ENCODE assay signal across 9 cellular contexts in the genomic region with DNA sequence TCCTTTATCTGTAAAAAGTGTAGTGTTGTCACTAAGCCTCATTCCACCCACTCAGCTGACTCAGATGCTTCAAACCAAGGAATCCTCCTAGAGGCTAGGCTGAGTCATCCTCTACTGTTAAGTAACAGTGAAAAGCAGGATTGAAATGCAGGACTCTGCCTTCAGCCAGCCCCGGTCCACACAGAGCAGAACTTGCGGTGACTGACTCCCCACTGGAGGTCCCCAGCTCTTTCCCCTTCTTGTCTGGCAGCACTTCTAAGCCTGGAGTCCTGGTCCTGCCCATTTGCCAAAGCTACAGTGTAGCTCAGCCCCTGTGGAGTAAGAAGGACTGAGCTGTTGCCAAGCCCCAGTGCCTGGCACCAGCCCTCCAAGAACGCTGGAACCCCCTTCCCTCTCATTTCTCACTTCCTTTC. TPM values are rescaled to one million over a fixed set of nuclear protein-coding genes. Genes with fewer than 3 reads are reported as not detected.
DNase-seq lines count a peak whose midpoint lies in the region; ATAC-seq, FAIRE-seq and TF ChIP-seq lines count a peak whose summit lies in the region.
"Had no signal": no experiment of that assay in that cellular context is flagged by ENCODE, and none has a peak within 500 bp of the region (broad histone marks: within the 10 kb centered on the region; RNA-seq: fewer than 3 reads in every experiment).

No MANE protein-coding gene starts in this region.

- in situ Hi-C loops in SK-MEL-5 (cut with HindIII; ENCODE audit: low pct_unique_long_range_greater_than_20kb, low sequenced_read_pairs) = no loop called here

- ATAC-seq in GM21825 (IDR thresholded peaks at IDR 0.05; ENCODE audit: unreplicated experiment) (no peak), HG03354 (IDR thresholded peaks at IDR 0.05; ENCODE audit: poor library complexity, severe bottlenecking, unreplicated experiment) (no peak), GM21786 (IDR thresholded peaks at IDR 0.05; ENCODE audit: unreplicated experiment) (no peak), HG03108 (IDR thresholded peaks at IDR 0.05; ENCODE audit: unreplicated experiment) (no peak)

- peak overlapping the region; percentile 93 for H3K4me3 ChIP-seq in epithelial cell of esophagus (ENCODE audit: low read length)

- no peak for TF ChIP-seq CTCF in epithelial cell of esophagus (IDR thresholded peaks at IDR 0.05; ENCODE audit: insufficient read depth, low read depth, low read length, missing control alignments)

- no peak for TF ChIP-seq POLR2A in H54 (IDR thresholded peaks at IDR 0.05; ENCODE audit: low read depth, low read length)

- FAIRE-seq in H54 (lab: Jason Lieb, UNC) = no peak
- FAIRE-seq: islet of Langerhans had no signal

- DNase-seq in H54 (ENCODE audit: insufficient read length, low spot score) (peak; percentile 85), SK-MEL-5 (ENCODE audit: low read depth, low spot score) (peak; percentile 59), epithelial cell of esophagus (ENCODE audit: low read depth) (peak; percentile 97), non-pigmented ciliary epithelial cell (ENCODE audit: low read depth) (peak; percentile 89)

RNA-seq across cellular contexts. Expression of gene RAB7B, which starts 1.7 kb away (rescaled TPM):
- 2.6 and 3.4 TPM in 2 replicates for total RNA-seq in SK-MEL-5 (2014; rRNA removed; shearing (Covaris generic))
- polyA plus RNA-seq in SK-MEL-5 (2015; cell fraction: cytosol; rRNA removed) = 4.0 and 8.9 TPM in 2 replicates
- polyA plus RNA-seq in SK-MEL-5 (2015; cell fraction: nucleus; rRNA removed) = 2.1 and 4.6 TPM in 2 replicates

RNA-seq across cellular contexts. Expression of gene CTSE, which starts 22.2 kb away (rescaled TPM):
- 0.19 TPM in 1 of 2 replicates, not detected in the other for total RNA-seq in SK-MEL-5 (2014; rRNA removed; shearing (Covaris generic))
- polyA plus RNA-seq in SK-MEL-5 (2015; cell fraction: cytosol; rRNA removed) = 0.18 and 0.32 TPM in 2 replicates
- not detected in 2 replicates for polyA plus RNA-seq in SK-MEL-5 (2015; cell fraction: nucleus; rRNA removed)

RNA-seq across cellular contexts. Expression of gene RHEX, which starts 51.5 kb away (rescaled TPM):
- not detected in 2 replicates for total RNA-seq in SK-MEL-5 (2014; rRNA removed; shearing (Covaris generic))
- polyA plus RNA-seq in SK-MEL-5 (2015; cell fraction: cytosol; rRNA removed) = not detected in 2 replicates
- polyA plus RNA-seq in SK-MEL-5 (2015; cell fraction: nucleus; rRNA removed) = not detected in 2 replicates

RNA-seq across cellular contexts. Expression of gene SLC26A9, which starts 58.2 kb away (rescaled TPM):
- total RNA-seq in SK-MEL-5 (2014; rRNA removed; shearing (Covaris generic)) = not detected in 2 replicates
- not detected in 2 replicates for polyA plus RNA-seq in SK-MEL-5 (2015; cell fraction: cytosol; rRNA removed)
- polyA plus RNA-seq in SK-MEL-5 (2015; cell fraction: nucleus; rRNA removed) = not detected in 2 replicates
